ENCODE assay signal across 19 cellular contexts in genomic region chr11:6224421-6224820, GRCh38. TPM values are rescaled to one million over a fixed set of nuclear protein-coding genes. Genes with fewer than 3 reads are reported as not detected.
DNase-seq lines count a peak whose midpoint lies in the region; ATAC-seq and TF ChIP-seq lines count a peak whose summit lies in the region.
"Had no signal": no experiment of that assay in that cellular context is flagged by ENCODE, and none has a peak within 500 bp of the region (broad histone marks: within the 10 kb centered on the region; RNA-seq: fewer than 3 reads in every experiment).

No MANE protein-coding gene starts in this region.

- no peak for ATAC-seq in natural killer cell treated with Interleukin-12 subunit alpha and Interleukin-12 subunit beta and Interleukin-15 and Interleukin-18, amount 100 ng/mL, for 72 hours
- ATAC-seq in natural killer cell = no peak
- ATAC-seq: A549, GM23338 had no signal

- POLR2A ChIA-PET in MCF 10A (lab: Yijun Ruan, JAX) = interaction anchor here (0.8 kb wide), 1 partner anchor 10 kb away, joined by 3 read pairs; the partner anchor contains the start of gene FHIP1B

- TF ChIP-seq CTCF in MCF 10A (IDR thresholded peaks at IDR 0.05; ENCODE audit: unreplicated experiment) = no peak
- TF ChIP-seq CTCF in mammary epithelial cell (conservative IDR thresholded peaks at IDR 0.05 in 1 of 2, IDR thresholded peaks at IDR 0.05 in 1 of 2; ENCODE audit: extremely low read depth in 1 of 2, insufficient read depth in 1 of 2, low read depth in 1 of 2, low read length in 2 of 2) = no peak
- TF ChIP-seq CTCF in natural killer cell (IDR thresholded peaks at IDR 0.05) = no peak
- no peak for TF ChIP-seq CTCF in neutrophil (IDR thresholded peaks at IDR 0.05)

- H3K4me1 Mint-ChIP-seq in MCF 10A (ENCODE audit: insufficient read depth, unreplicated experiment) = peaks cover 34% of the 10 kb centered on the region
- peaks cover 56 to 57% of the 10 kb centered on the region in 2 donors for H3K4me1 Mint-ChIP-seq in natural killer cell treated with Interleukin-12 subunit alpha and Interleukin-12 subunit beta and Interleukin-15 and Interleukin-18, amount 100 ng/mL, for 72 hours (ENCODE audit: low read depth in 2 of 2)
- peaks cover 49% of the 10 kb centered on the region in 2 donors for H3K4me1 Mint-ChIP-seq in natural killer cell
- H3K4me1 Mint-ChIP-seq: GM23338 had no signal

- no peaks in the 10 kb centered on the region for H3K27me3 Mint-ChIP-seq in MCF 10A (ENCODE audit: insufficient read depth, unreplicated experiment)
- no peaks in the 10 kb centered on the region for H3K27me3 Mint-ChIP-seq in natural killer cell treated with Interleukin-12 subunit alpha and Interleukin-12 subunit beta and Interleukin-15 and Interleukin-18, amount 100 ng/mL, for 72 hours
- H3K27me3 Mint-ChIP-seq in natural killer cell (ENCODE audit: low read depth in 2 of 2) = no peaks in the 10 kb centered on the region
- H3K27me3 Mint-ChIP-seq: CD4-positive, alpha-beta memory T cell had no signal

- no peaks in the 10 kb centered on the region for H4K20me1 ChIP-seq in mammary epithelial cell (ENCODE audit: insufficient read depth, low read length)

- no peak overlapping the region for H2AFZ ChIP-seq in mammary epithelial cell (ENCODE audit: low read depth, low read length)
- H2AFZ ChIP-seq: GM23338 had no signal

- no peak overlapping the region for H3K27ac ChIP-seq in mammary epithelial cell (ENCODE audit: insufficient read depth, low read depth, low read length)
- peak overlapping the region; percentile 68 for H3K27ac ChIP-seq in neutrophil
- H3K27ac ChIP-seq: 22Rv1, A549, C4-2B had no signal

- no peak overlapping the region for H3K4me2 ChIP-seq in mammary epithelial cell (ENCODE audit: insufficient read depth, low read depth, low read length)
- H3K4me2 ChIP-seq: A549, GM23338 had no signal

- H3K9ac ChIP-seq in mammary epithelial cell (ENCODE audit: insufficient read depth, low read length) = no peak overlapping the region

- intact Hi-C loops in MCF 10A (cut with micrococcal nuclease) = no loop called here
- intact Hi-C loops in mammary epithelial cell (cut with micrococcal nuclease) = no loop called here
- intact Hi-C loops in natural killer cell (cut with micrococcal nuclease) = no loop called here

- H3K36me3 Mint-ChIP-seq in MCF 10A (ENCODE audit: insufficient read depth, unreplicated experiment) (peaks cover 22% of the 10 kb centered on the region), natural killer cell (peaks cover 21% of the 10 kb centered on the region)
- peaks cover 41% of the 10 kb centered on the region for H3K36me3 Mint-ChIP-seq in natural killer cell treated with Interleukin-12 subunit alpha and Interleukin-12 subunit beta and Interleukin-15 and Interleukin-18, amount 100 ng/mL, for 72 hours

- H3K4me3 Mint-ChIP-seq in MCF 10A (ENCODE audit: unreplicated experiment) (no peak overlapping the region), natural killer cell (no peak overlapping the region)
- no peak overlapping the region for H3K4me3 Mint-ChIP-seq in natural killer cell treated with Interleukin-12 subunit alpha and Interleukin-12 subunit beta and Interleukin-15 and Interleukin-18, amount 100 ng/mL, for 72 hours
- H3K4me3 Mint-ChIP-seq: CD4-positive, alpha-beta memory T cell; GM23338 had no signal

- peaks cover 58% of the 10 kb centered on the region for H3K79me2 ChIP-seq in mammary epithelial cell (ENCODE audit: insufficient read depth, low read length)

- H3K4me3 ChIP-seq in mammary epithelial cell (replicated peaks in 1 of 3; ENCODE audit: insufficient read depth in 1 of 3, low read depth in 2 of 3, low read length in 3 of 3) (no peak overlapping the region), neutrophil (ENCODE audit: low read depth in 1 of 2, low read length in 1 of 2) (no peak overlapping the region)
- H3K4me3 ChIP-seq: A549, GM23338 had no signal

- DNase-seq in MCF 10A (ENCODE audit: unreplicated experiment) = no peak
- DNase-seq in mammary epithelial cell = no peak
- DNase-seq in natural killer cell treated with Interleukin-12 subunit alpha and Interleukin-12 subunit beta and Interleukin-15 and Interleukin-18, amount 100 ng/mL, for 72 hours (ENCODE audit: low spot score) = no peak
- no peak for DNase-seq in natural killer cell
- DNase-seq in stimulated activated CD4-positive, alpha-beta T cell treated with anti-CD3 and anti-CD28 coated beads, Interleukin-4, amount 100 ng/mL, for 4 hours = no peak
- DNase-seq in NCI-H1092 treated with DMSO at 0.1 percent for 48 hours (lab: John Stamatoyannopoulos, UW) = no peak
- DNase-seq: AML-193; CD4-positive, alpha-beta memory T cell; DMS153; DMS79; GDM1; HCEC 1CT had no signal

- H3K27ac Mint-ChIP-seq in MCF 10A (ENCODE audit: low read depth, unreplicated experiment) = peak overlapping the region; percentile 54
- H3K27ac Mint-ChIP-seq in natural killer cell treated with Interleukin-12 subunit alpha and Interleukin-12 subunit beta and Interleukin-15 and Interleukin-18, amount 100 ng/mL, for 72 hours = peak overlapping the region; percentile 67 to 93
- peak overlapping the region in 1 of 2 donors; percentile 89 for H3K27ac Mint-ChIP-seq in natural killer cell
- H3K27ac Mint-ChIP-seq: CD4-positive, alpha-beta memory T cell; GM23338 had no signal

- H3K36me3 ChIP-seq in mammary epithelial cell (ENCODE audit: insufficient read depth, low read length) (peaks cover 9% of the 10 kb centered on the region), neutrophil (peaks cover 41% of the 10 kb centered on the region)

- H3K9me3 ChIP-seq in mammary epithelial cell (replicated peaks; ENCODE audit: insufficient read depth, low read length) (no peaks in the 10 kb centered on the region), neutrophil (no peaks in the 10 kb centered on the region)
- H3K9me3 ChIP-seq: A549 had no signal

- H3K9me3 Mint-ChIP-seq in MCF 10A (ENCODE audit: unreplicated experiment) (no peaks in the 10 kb centered on the region), natural killer cell (peaks cover 0 to 2% of the 10 kb centered on the region in 2 donors)
- H3K9me3 Mint-ChIP-seq in natural killer cell treated with Interleukin-12 subunit alpha and Interleukin-12 subunit beta and Interleukin-15 and Interleukin-18, amount 100 ng/mL, for 72 hours = peaks cover 10% of the 10 kb centered on the region
- H3K9me3 Mint-ChIP-seq: CD4-positive, alpha-beta memory T cell; GM23338 had no signal

- BruUV-seq in MCF 10A (replicated peaks; lab: Mats Ljungman, UMichigan) (no TSS peak), mammary epithelial cell (replicated peaks; lab: Mats Ljungman, UMichigan) (no TSS peak)

- in situ Hi-C loops in mammary epithelial cell (cut with MboI; ENCODE audit: low sequenced_read_pairs in 2 of 2) = no loop called here

- 93% methylated on average over 3 of the region's 3 CpGs for WGBS in mammary epithelial cell (ENCODE audit: low coverage, missing lambda C conversion rate)

- CTCF ChIA-PET in MCF 10A (lab: Yijun Ruan, JAX) (interaction anchor here (1.8 to 2.3 kb wide), 3 partner anchors 129 to 139 kb away, joined by 5 to 9 read pairs (median 7); no protein-coding TSS in a partner anchor), mammary epithelial cell (lab: Charles Lee; ENCODE audit: low non-redundant PET) (no interaction called here)

- no peaks in the 10 kb centered on the region for H3K27me3 ChIP-seq in mammary epithelial cell (ENCODE audit: insufficient read depth, low read length)
- H3K27me3 ChIP-seq in neutrophil = no peaks in the 10 kb centered on the region

- dilution Hi-C loops in mammary epithelial cell (cut with HindIII; ENCODE audit: low sequenced_read_pairs) = no loop called here

- peaks cover 7% of the 10 kb centered on the region for H3K4me1 ChIP-seq in mammary epithelial cell (ENCODE audit: insufficient read depth, low read length)
- peaks cover 48 to 49% of the 10 kb centered on the region in 2 experiments for H3K4me1 ChIP-seq in neutrophil (ENCODE audit: control insufficient read depth in 1 of 2, insufficient read depth in 1 of 2, low read depth in 1 of 2, low read length in 1 of 2)

RNA-seq across cellular contexts. Expression of gene FHIP1B, which starts 10.0 kb away (rescaled TPM):
- total RNA-seq in MCF 10A (2022) (44.6 and 51.1 TPM in 2 replicates), mammary epithelial cell (10 to 100 TPM; 24.4 to 29.7 TPM), natural killer cell (10 to 100 TPM; 50.6 to 76.9 (median 58.4) TPM)
- polyA plus RNA-seq in mammary epithelial cell = 17.1 TPM
- 20.0 TPM for polyA minus RNA-seq in mammary epithelial cell
- 10 to 100 TPM; 45.6 to 52.2 TPM for total RNA-seq in natural killer cell treated with Interleukin-12 subunit alpha and Interleukin-12 subunit beta and Interleukin-15 and Interleukin-18, amount 100 ng/mL, for 72 hours

RNA-seq across cellular contexts. Expression of gene CNGA4, which starts 14.5 kb away (rescaled TPM):
- total RNA-seq in MCF 10A (2022) (not detected in 2 replicates), mammary epithelial cell (under 1 TPM; 0.17 to 0.38 TPM), natural killer cell (under 1 TPM; 0.35 to 0.50 (median 0.39) TPM)
- polyA plus RNA-seq in mammary epithelial cell = 0.06 TPM
- 10.4 TPM for polyA minus RNA-seq in mammary epithelial cell
- total RNA-seq in natural killer cell treated with Interleukin-12 subunit alpha and Interleukin-12 subunit beta and Interleukin-15 and Interleukin-18, amount 100 ng/mL, for 72 hours = not detected
- total RNA-seq: Daoy, GM23338 had no signal
- polyA plus RNA-seq: CD4-positive, alpha-beta memory T cell had no signal

RNA-seq across cellular contexts. Expression of gene C11orf42, which starts 19.1 kb away (rescaled TPM):
- total RNA-seq in MCF 10A (2022) (not detected in 2 replicates), mammary epithelial cell (not detected), natural killer cell (not detected)
- polyA plus RNA-seq in mammary epithelial cell = not detected
- not detected for polyA minus RNA-seq in mammary epithelial cell
- not detected for total RNA-seq in natural killer cell treated with Interleukin-12 subunit alpha and Interleukin-12 subunit beta and Interleukin-15 and Interleukin-18, amount 100 ng/mL, for 72 hours
- total RNA-seq: CD4-positive, alpha-beta memory T cell; Daoy; GM23338 had no signal
- polyA plus RNA-seq: A549; BJ; CD4-positive, alpha-beta memory T cell; GM23338 had no signal

RNA-seq across cellular contexts. Expression of gene OR52W1, which starts 25.4 kb away (rescaled TPM):
- total RNA-seq in MCF 10A (2022) (not detected in 2 replicates), mammary epithelial cell (not detected), natural killer cell (not detected)
- polyA plus RNA-seq in mammary epithelial cell = not detected
- not detected for polyA minus RNA-seq in mammary epithelial cell
- total RNA-seq in natural killer cell treated with Interleukin-12 subunit alpha and Interleukin-12 subunit beta and Interleukin-15 and Interleukin-18, amount 100 ng/mL, for 72 hours = not detected
- total RNA-seq: CD4-positive, alpha-beta memory T cell; Daoy; GM23338 had no signal
- polyA plus RNA-seq: A549; BJ; CD4-positive, alpha-beta memory T cell; GM23338 had no signal

RNA-seq across cellular contexts. Expression of gene CCKBR, which starts 35.2 kb away (rescaled TPM):
- total RNA-seq in MCF 10A (2022) (not detected in 2 replicates), mammary epithelial cell (not detected), natural killer cell (not detected)
- polyA plus RNA-seq in mammary epithelial cell = not detected
- polyA minus RNA-seq in mammary epithelial cell = not detected
- not detected for total RNA-seq in natural killer cell treated with Interleukin-12 subunit alpha and Interleukin-12 subunit beta and Interleukin-15 and Interleukin-18, amount 100 ng/mL, for 72 hours
- total RNA-seq: CD4-positive, alpha-beta memory T cell; Daoy had no signal
- polyA plus RNA-seq: A549; BJ; CD4-positive, alpha-beta memory T cell had no signal
